ENCODE assay signal across 8 cellular contexts in genomic region chr1:77811589-77811988, GRCh38. TPM values are rescaled to one million over a fixed set of nuclear protein-coding genes. Genes with fewer than 3 reads are reported as not detected.
DNase-seq lines count a peak whose midpoint lies in the region; ATAC-seq and TF ChIP-seq lines count a peak whose summit lies in the region.
"Not testable (repeated sequence)": the region's sequence is repeated elsewhere in the genome, so short reads cannot be mapped to it uniquely, and the experiment has no call there.

No MANE protein-coding gene starts in this region.

- not testable (repeated sequence) for H3K4me1 Mint-ChIP-seq in CD8-positive, alpha-beta T cell (ENCODE audit: low read depth); activated CD8-positive, alpha-beta T cell treated with anti-CD3 and anti-CD28 coated beads for 36 hours (ENCODE audit: low read depth); natural killer cell; stimulated activated naive CD8-positive, alpha-beta T cell treated with anti-CD3 and anti-CD28 coated beads, Interleukin-15, amount 100 ng/mL, for 72 hours

- TF ChIP-seq POLR2A in body of pancreas (IDR thresholded peaks at IDR 0.05): not testable (repeated sequence)

- intact Hi-C loops in CD8-positive, alpha-beta T cell (cut with DNase I, micrococcal nuclease); activated CD8-positive, alpha-beta T cell treated with anti-CD3 and anti-CD28 coated beads for 36 hours (cut with micrococcal nuclease); body of pancreas (cut with DNase I); left ventricle myocardium superior (cut with micrococcal nuclease); natural killer cell (cut with micrococcal nuclease): not testable (repeated sequence)

- CTCF ChIA-PET in CD8-positive, alpha-beta T cell (lab: Charles Lee); activated CD8-positive, alpha-beta T cell treated with anti-CD3 and anti-CD28 coated beads for 36 hours (lab: Charles Lee): not testable (repeated sequence)

- H3K27ac ChIP-seq in CD8-positive, alpha-beta T cell (ENCODE audit: low read depth, low read length); body of pancreas: not testable (repeated sequence)

- peaks cover 66% of the 10 kb centered on the region for H3K36me3 Mint-ChIP-seq in CD8-positive, alpha-beta T cell
- peaks cover 24% of the 10 kb centered on the region for H3K36me3 Mint-ChIP-seq in activated CD8-positive, alpha-beta T cell treated with anti-CD3 and anti-CD28 coated beads for 36 hours (ENCODE audit: low read depth)
- H3K36me3 Mint-ChIP-seq in natural killer cell: not testable (repeated sequence)

- not testable (repeated sequence) for H3K27ac Mint-ChIP-seq in CD8-positive, alpha-beta T cell; activated CD8-positive, alpha-beta T cell treated with anti-CD3 and anti-CD28 coated beads for 36 hours; natural killer cell; stimulated activated naive CD8-positive, alpha-beta T cell treated with anti-CD3 and anti-CD28 coated beads, Interleukin-15, amount 100 ng/mL, for 72 hours

- H3K9me3 Mint-ChIP-seq in CD8-positive, alpha-beta T cell; activated CD8-positive, alpha-beta T cell treated with anti-CD3 and anti-CD28 coated beads for 36 hours; natural killer cell; stimulated activated naive CD8-positive, alpha-beta T cell treated with anti-CD3 and anti-CD28 coated beads, Interleukin-15, amount 100 ng/mL, for 72 hours: not testable (repeated sequence)

- POLR2A ChIA-PET in CD8-positive, alpha-beta T cell (lab: Charles Lee); activated CD8-positive, alpha-beta T cell treated with anti-CD3 and anti-CD28 coated beads for 36 hours (lab: Charles Lee): not testable (repeated sequence)

- not testable (repeated sequence) for TF ChIP-seq CTCF in CD8-positive, alpha-beta T cell (IDR thresholded peaks at IDR 0.05); activated CD8-positive, alpha-beta T cell treated with anti-CD3 and anti-CD28 coated beads for 36 hours (IDR thresholded peaks at IDR 0.05); body of pancreas (IDR thresholded peaks at IDR 0.05); natural killer cell (IDR thresholded peaks at IDR 0.05)

- H3K27me3 ChIP-seq in CD8-positive, alpha-beta T cell (ENCODE audit: insufficient read depth, low read length); body of pancreas: not testable (repeated sequence)

- not testable (repeated sequence) for H3K9me3 ChIP-seq in CD8-positive, alpha-beta T cell (ENCODE audit: low read length); body of pancreas

- not testable (repeated sequence) for H3K4me3 Mint-ChIP-seq in CD8-positive, alpha-beta T cell; activated CD8-positive, alpha-beta T cell treated with anti-CD3 and anti-CD28 coated beads for 36 hours; natural killer cell; stimulated activated naive CD8-positive, alpha-beta T cell treated with anti-CD3 and anti-CD28 coated beads, Interleukin-15, amount 100 ng/mL, for 72 hours

- H3K27me3 Mint-ChIP-seq in CD8-positive, alpha-beta T cell (ENCODE audit: low read depth); activated CD8-positive, alpha-beta T cell treated with anti-CD3 and anti-CD28 coated beads for 36 hours; natural killer cell (ENCODE audit: low read depth in 2 of 2); stimulated activated naive CD8-positive, alpha-beta T cell treated with anti-CD3 and anti-CD28 coated beads, Interleukin-15, amount 100 ng/mL, for 72 hours: not testable (repeated sequence)

- DNase-seq in CD8-positive, alpha-beta T cell; activated CD8-positive, alpha-beta T cell treated with anti-CD3 and anti-CD28 coated beads for 36 hours; body of pancreas; left ventricle myocardium superior; natural killer cell; stimulated activated naive CD8-positive, alpha-beta T cell treated with anti-CD3 and anti-CD28 coated beads, Interleukin-15, amount 100 ng/mL, for 72 hours: not testable (repeated sequence)

- peak; percentile 54 for ATAC-seq in CD8-positive, alpha-beta T cell
- ATAC-seq in GM21390 (IDR thresholded peaks at IDR 0.05; ENCODE audit: unreplicated experiment) (peak; percentile 66), HG03354 (IDR thresholded peaks at IDR 0.05; ENCODE audit: poor library complexity, severe bottlenecking, unreplicated experiment) (peak; percentile 60), body of pancreas (peak; percentile 67), left ventricle myocardium superior (peak; percentile 57), natural killer cell (peak in 2 of 3 donors; percentile 60 to 63)
- peak; percentile 51 for ATAC-seq in activated CD8-positive, alpha-beta T cell treated with anti-CD3 and anti-CD28 coated beads for 36 hours
- peak; percentile 53 for ATAC-seq in stimulated activated naive CD8-positive, alpha-beta T cell treated with anti-CD3 and anti-CD28 coated beads, Interleukin-15, amount 100 ng/mL, for 72 hours

- H3K36me3 ChIP-seq in CD8-positive, alpha-beta T cell (ENCODE audit: insufficient read depth, low read length): peaks cover 16% of the 10 kb centered on the region
- not testable (repeated sequence) for H3K36me3 ChIP-seq in body of pancreas (replicated peaks in 1 of 2; ENCODE audit: insufficient read depth in 1 of 2, low read depth in 2 of 2)

- H3K4me3 ChIP-seq in CD8-positive, alpha-beta T cell (ENCODE audit: low read depth, low read length); body of pancreas: not testable (repeated sequence)

- H3K4me1 ChIP-seq in CD8-positive, alpha-beta T cell (ENCODE audit: insufficient read depth, low read length); body of pancreas: not testable (repeated sequence)

- 97 to 99% methylated on average over 16 to 18 of the region's 21 CpGs for WGBS in body of pancreas, 2 donors

RNA-seq across cellular contexts. Expression of gene MIGA1, which starts 32.1 kb away (rescaled TPM):
- 10 to 100 TPM; 11.8 to 13.5 TPM for total RNA-seq in CD8-positive, alpha-beta T cell
- 1 to 10 TPM; 8.5 to 9.7 TPM for total RNA-seq in activated CD8-positive, alpha-beta T cell treated with anti-CD3 and anti-CD28 coated beads for 36 hours
- total RNA-seq in body of pancreas: 10 to 100 TPM in 1 of 2 donors, 1 to 10 TPM in 1; 6.6 to 10.4 TPM
- 9.7 TPM for total RNA-seq in left ventricle myocardium superior
- total RNA-seq in natural killer cell: 10 to 100 TPM; 13.6 to 16.9 (median 15.6) TPM

RNA-seq across cellular contexts. Expression of gene USP33, which starts 51.9 kb away (rescaled TPM):
- 10 to 100 TPM; 72.1 to 72.2 TPM for total RNA-seq in CD8-positive, alpha-beta T cell
- 10 to 100 TPM; 35.8 to 36.2 TPM for total RNA-seq in activated CD8-positive, alpha-beta T cell treated with anti-CD3 and anti-CD28 coated beads for 36 hours
- 10 to 100 TPM; 53.1 to 65.1 TPM for total RNA-seq in body of pancreas
- total RNA-seq in left ventricle myocardium superior: 29.0 TPM
- 100 to 1,000 TPM in 2 of 3 donors, 10 to 100 TPM in 1; 88.1 to 112 (median 101) TPM for total RNA-seq in natural killer cell
